ENCODE assay signal across 9 cellular contexts in genomic region chr1:226680653-226681052, GRCh38. TPM values are rescaled to one million over a fixed set of nuclear protein-coding genes. Genes with fewer than 3 reads are reported as not detected.
DNase-seq lines count a peak whose midpoint lies in the region; ATAC-seq, FAIRE-seq and TF ChIP-seq lines count a peak whose summit lies in the region.
"Had no signal": no experiment of that assay in that cellular context is flagged by ENCODE, and none has a peak within 500 bp of the region (broad histone marks: within the 10 kb centered on the region; RNA-seq: fewer than 3 reads in every experiment).

No MANE protein-coding gene starts in this region.

- H3K36me3 ChIP-seq in left lung (no peaks in the 10 kb centered on the region), stomach (no peaks in the 10 kb centered on the region)

- H3K27ac Mint-ChIP-seq in T-helper 1 cell treated with Interleukin-12 subunit alpha and Interleukin-12 subunit beta and Interleukin-4 antibody, amounts not matched to agents 30 μg/mL and 1 μg/mL, for 36 hours, result peak overlapping the region; percentile 43
- H3K27ac Mint-ChIP-seq in activated naive CD4-positive, alpha-beta T cell treated with anti-CD3 and anti-CD28 coated beads, Interleukin-2, amount 50 U/mL, for 72 hours, result peak overlapping the region; percentile 93 to 97

- no peak for TF ChIP-seq EP300 in stomach (IDR thresholded peaks at IDR 0.05)

- TF ChIP-seq POLR2A in stomach (IDR thresholded peaks at IDR 0.05), result no peak
- TF ChIP-seq POLR2A in GM12891 (IDR thresholded peaks at IDR 0.05; ENCODE audit: low read depth, low read length), result no peak

- H3K9me3 Mint-ChIP-seq in T-helper 1 cell treated with Interleukin-12 subunit alpha and Interleukin-12 subunit beta and Interleukin-4 antibody, amounts not matched to agents 30 μg/mL and 1 μg/mL, for 36 hours, result no peaks in the 10 kb centered on the region
- H3K9me3 Mint-ChIP-seq in activated naive CD4-positive, alpha-beta T cell treated with anti-CD3 and anti-CD28 coated beads, Interleukin-2, amount 50 U/mL, for 72 hours, result no peaks in the 10 kb centered on the region

- 65 to 77% (median 69%) methylated on average over 5 of the region's 5 CpGs for WGBS in stomach, 5 donors

- H3K27ac ChIP-seq in left lung (peak overlapping the region; percentile 81 to 97), stomach (peak overlapping the region; percentile 86 to 99 (median 93))
- H3K27ac ChIP-seq: 22Rv1 had no signal

- H3K4me3 Mint-ChIP-seq in T-helper 1 cell treated with Interleukin-12 subunit alpha and Interleukin-12 subunit beta and Interleukin-4 antibody, amounts not matched to agents 30 μg/mL and 1 μg/mL, for 36 hours, result no peak overlapping the region

- ATAC-seq in activated naive CD4-positive, alpha-beta T cell treated with anti-CD3 and anti-CD28 coated beads, Interleukin-2, amount 50 U/mL, for 72 hours, result no peak
- ATAC-seq in left lung (no peak), GM18909 (IDR thresholded peaks at IDR 0.05; ENCODE audit: poor library complexity, unreplicated experiment) (no peak), HG02763 (IDR thresholded peaks at IDR 0.05; ENCODE audit: unreplicated experiment) (no peak)

- H3K9me3 ChIP-seq in left lung, result no peaks in the 10 kb centered on the region
- H3K9me3 ChIP-seq in stomach, result no peaks in the 10 kb centered on the region

- DNase-seq in T-helper 1 cell (no peak), left lung (no peak), stomach (no peak), GM12891 (ENCODE audit: insufficient read length, low spot score) (no peak)
- peak in 1 of 2 donors; percentile 2 for DNase-seq in activated naive CD4-positive, alpha-beta T cell treated with anti-CD3 and anti-CD28 coated beads, Interleukin-2, amount 50 U/mL, for 72 hours (ENCODE audit: low spot score in 2 of 2)

- H3K36me3 Mint-ChIP-seq in T-helper 1 cell treated with Interleukin-12 subunit alpha and Interleukin-12 subunit beta and Interleukin-4 antibody, amounts not matched to agents 30 μg/mL and 1 μg/mL, for 36 hours (ENCODE audit: low read depth), result peaks cover 13% of the 10 kb centered on the region
- H3K36me3 Mint-ChIP-seq in activated naive CD4-positive, alpha-beta T cell treated with anti-CD3 and anti-CD28 coated beads, Interleukin-2, amount 50 U/mL, for 72 hours, result peaks cover 9 to 14% of the 10 kb centered on the region in 2 donors

- no peak overlapping the region for H3K4me3 ChIP-seq in left lung
- H3K4me3 ChIP-seq in stomach, result peak overlapping the region in 3 of 4 donors; percentile 39 to 52 (median 41)

- H3K27me3 Mint-ChIP-seq in T-helper 1 cell treated with Interleukin-12 subunit alpha and Interleukin-12 subunit beta and Interleukin-4 antibody, amounts not matched to agents 30 μg/mL and 1 μg/mL, for 36 hours (ENCODE audit: low read depth), result no peaks in the 10 kb centered on the region

- FAIRE-seq in GM12891 (lab: Jason Lieb, UNC), result no peak

- no peaks in the 10 kb centered on the region for H3K27me3 ChIP-seq in left lung
- no peaks in the 10 kb centered on the region for H3K27me3 ChIP-seq in stomach

- TF ChIP-seq CTCF in left lung (IDR thresholded peaks at IDR 0.05) (no peak), stomach (IDR thresholded peaks at IDR 0.05) (no peak)

- H3K4me1 ChIP-seq in left lung, result peaks cover 19 to 90% of the 10 kb centered on the region in 2 donors
- H3K4me1 ChIP-seq in stomach, result peaks cover 69 to 100% (median 86%) of the 10 kb centered on the region in 4 donors

- H3K4me1 Mint-ChIP-seq in T-helper 1 cell treated with Interleukin-12 subunit alpha and Interleukin-12 subunit beta and Interleukin-4 antibody, amounts not matched to agents 30 μg/mL and 1 μg/mL, for 36 hours (ENCODE audit: low read depth), result peaks cover 81% of the 10 kb centered on the region

- intact Hi-C loops in left lung (cut with DNase I), result no loop called here
- intact Hi-C loops in stomach (cut with DNase I; ENCODE audit: low total_unique reads), result no loop called here

TF ChIP-seq in GM12891, 5 proteins besides CTCF, POLR2A, EP300 and RAD21:
- TF ChIP-seq PAX5 (IDR thresholded peaks at IDR 0.05; ENCODE audit: insufficient read depth, low read length, severe bottlenecking) (no peak), TAF1 (IDR thresholded peaks at IDR 0.05; ENCODE audit: low read depth, low read length) (no peak), SPI1 (IDR thresholded peaks at IDR 0.05; ENCODE audit: low read depth, low read length) (no peak), POU2F2 (IDR thresholded peaks at IDR 0.05; ENCODE audit: low read depth, low read length) (no peak)

RNA-seq across cellular contexts. Expression of gene ITPKB, which starts 58.4 kb away (rescaled TPM):
- total RNA-seq in activated naive CD4-positive, alpha-beta T cell treated with anti-CD3 and anti-CD28 coated beads, Interleukin-2, amount 50 U/mL, for 72 hours, result 10 to 100 TPM; 37.5 to 51.3 TPM
- total RNA-seq in left lung (10 to 100 TPM; 25.0 to 34.6 TPM), stomach (10 to 100 TPM; 16.4 to 38.8 (median 24.6) TPM)
- polyA plus RNA-seq in stomach, result 1 to 10 TPM; 3.8 to 5.4 (median 4.4) TPM
- polyA plus RNA-seq in GM12891 (2012; ENCODE audit: low read depth, missing spikeins), result 15.8 TPM

Comparison
In these comparisons a context has a peak if more than half of its experiments do, and no peak if none do; other contexts are left out.
1. H3K4me3 ChIP-seq: peak in stomach (3 of 4); none in left lung (0 of 2).